Comparison of ENCODE assay signal across 26 cellular contexts in genomic region chr6:16370943-16371342, GRCh38.
"Had no signal": no experiment of that assay in that cellular context is flagged by ENCODE, and none has a peak within 500 bp of the region (broad histone marks: within the 10 kb centered on the region; RNA-seq: fewer than 3 reads in every experiment).

No MANE protein-coding gene starts in this region.

- H3K4me3 Mint-ChIP-seq: naive thymus-derived CD4-positive, alpha-beta T cell; nephron; neural progenitor cell; stimulated activated naive B cell treated with anti-CD40 and anti-IgM and Interleukin-4, amounts not matched to agents 10 μg/mL and 1 μg/mL and 100 μg/mL, for 72 hours; stimulated activated naive CD8-positive, alpha-beta T cell treated with anti-CD3 and anti-CD28 coated beads, Interleukin-15, Interleukin-2, amounts not matched to agents 100 ng/mL and 50 ng/mL, for 24 hours had no signal

- H3K4me1 ChIP-seq: left lung, parathyroid adenoma had no signal

- H3K36me3 ChIP-seq: gastrocnemius medialis, heart left ventricle, left lung, neural progenitor cell, right lobe of liver, thoracic aorta, tibial nerve, upper lobe of left lung had no signal

- H3K9me3 ChIP-seq: gastrocnemius medialis, heart left ventricle, left lung, right lobe of liver, thoracic aorta, tibial nerve, upper lobe of left lung had no signal

- H2AFZ ChIP-seq: hepatocyte, neural progenitor cell, parathyroid adenoma had no signal

- H3K27me3 Mint-ChIP-seq: naive thymus-derived CD4-positive, alpha-beta T cell; progenitor cell of endocrine pancreas; stimulated activated naive CD8-positive, alpha-beta T cell treated with anti-CD3 and anti-CD28 coated beads, Interleukin-15, Interleukin-2, amounts not matched to agents 100 ng/mL and 50 ng/mL, for 24 hours had no signal

- H3K9me3 Mint-ChIP-seq: naive thymus-derived CD4-positive, alpha-beta T cell; nephron; neural progenitor cell had no signal

- H3K79me2 ChIP-seq: hepatocyte, parathyroid adenoma had no signal

- H3K4me3 ChIP-seq: coronary artery, gastrocnemius medialis, heart left ventricle, hepatocyte, left lung, neural progenitor cell, right lobe of liver, thoracic aorta, tibial nerve, upper lobe of left lung had no signal

- H3K4me2 ChIP-seq: hepatocyte, neural progenitor cell had no signal

- ATAC-seq: esophagus mucosa; gastrocnemius medialis; heart left ventricle; left lung; naive thymus-derived CD4-positive, alpha-beta T cell; right lobe of liver; stimulated activated naive B cell treated with anti-CD40 and anti-IgM and Interleukin-4, amounts not matched to agents 10 μg/mL and 1 μg/mL and 100 μg/mL, for 72 hours had no signal

- H3K27ac Mint-ChIP-seq: naive thymus-derived CD4-positive, alpha-beta T cell; nephron; neural progenitor cell; progenitor cell of endocrine pancreas; stimulated activated naive B cell treated with anti-CD40 and anti-IgM and Interleukin-4, amounts not matched to agents 10 μg/mL and 1 μg/mL and 100 μg/mL, for 72 hours; stimulated activated naive CD8-positive, alpha-beta T cell treated with anti-CD3 and anti-CD28 coated beads, Interleukin-15, Interleukin-2, amounts not matched to agents 100 ng/mL and 50 ng/mL, for 24 hours had no signal

- H3K9ac ChIP-seq: neural progenitor cell, parathyroid adenoma had no signal

- H3K27ac ChIP-seq: coronary artery, epithelial cell of prostate, gastrocnemius medialis, heart left ventricle, hepatocyte, left lung, neural progenitor cell, parathyroid adenoma, right lobe of liver, thoracic aorta, tibial nerve, upper lobe of left lung had no signal

- DNase-seq: foreskin fibroblast; gastrocnemius medialis; heart left ventricle; kidney; left lung; mesendoderm; midbrain; naive thymus-derived CD4-positive, alpha-beta T cell; right lobe of liver; small intestine; stimulated activated CD4-positive, alpha-beta T cell treated with anti-CD3 and anti-CD28 coated beads, Interleukin-15, amount 100 ng/mL, for 24 hours; stimulated activated CD4-positive, alpha-beta T cell treated with anti-CD3 and anti-CD28 coated beads, Interleukin-2, amount 100 ng/mL, for 48 hours; stimulated activated naive B cell treated with anti-CD40 and anti-IgM and Interleukin-4, amounts not matched to agents 10 μg/mL and 1 μg/mL and 100 μg/mL, for 72 hours; upper lobe of left lung had no signal

- FAIRE-seq: kidney, urothelium cell line had no signal

- H3K27me3 ChIP-seq: gastrocnemius medialis, heart left ventricle, hepatocyte, left lung, neural progenitor cell, right lobe of liver, tibial nerve, upper lobe of left lung had no signal
